11 cellular contexts compared by ENCODE assay signal in genomic region chr4:86592553-86593249, GRCh38. TPM values are rescaled to one million over a fixed set of nuclear protein-coding genes. Genes with fewer than 3 reads are reported as not detected.
DNase-seq lines count a peak whose midpoint lies in the region; FAIRE-seq and TF ChIP-seq lines count a peak whose summit lies in the region.
"Had no signal": no experiment of that assay in that cellular context is flagged by ENCODE, and none has a peak within 500 bp of the region (broad histone marks: within the 10 kb centered on the region; RNA-seq: fewer than 3 reads in every experiment).

No MANE protein-coding gene starts in this region.

- no peak for TF ChIP-seq CTCF in GM12865 (IDR thresholded peaks at IDR 0.05; ENCODE audit: insufficient read depth, low read depth, low read length, missing control alignments)

- peak overlapping the region; percentile 79 for H3K4me3 ChIP-seq in GM12865 (ENCODE audit: low read depth, low read length)
- peak overlapping the region; percentile 69 for H3K4me3 ChIP-seq in SJCRH30

- FAIRE-seq in GM19239 (lab: Jason Lieb, UNC), result no peak

- H3K9me3 ChIP-seq in SJCRH30 (replicated peaks), result no peaks in the 10 kb centered on the region

- 0 out of 2 replicates have a peak, but pooled peaks cover 3% of the 10 kb centered on the region for H3K4me1 ChIP-seq in SJCRH30

- no peaks in the 10 kb centered on the region for H3K27me3 ChIP-seq in SJCRH30

- DNase-seq in GM12865 (ENCODE audit: low read depth) (no peak), SJCRH30 (no peak), fibroblast of peridontal ligament (ENCODE audit: extremely low read depth) (peak; percentile 23), retina (peak; percentile 39), GM19239 (ENCODE audit: insufficient read length, low spot score) (no peak), NCI-H2196 (lab: John Stamatoyannopoulos, UW; ENCODE audit: unreplicated experiment) (no peak), NCI-H524 (lab: John Stamatoyannopoulos, UW) (no peak), superior temporal gyrus (ENCODE audit: extremely low spot score) (no peak)
- DNase-seq: activated B cell treated with CpG ODN at 0.5 μM for 24 hours; GDM1; stimulated activated CD4-positive, alpha-beta T cell treated with anti-CD3 and anti-CD28 coated beads, Interleukin-2, amount 100 ng/mL, for 48 hours had no signal

- no peak overlapping the region for H3K27ac ChIP-seq in SJCRH30

- H3K36me3 ChIP-seq in SJCRH30, result no peaks in the 10 kb centered on the region

RNA-seq across cellular contexts. Expression of gene PTPN13, which starts 1.4 kb away (rescaled TPM):
- 18.1 and 20.0 TPM in 2 replicates for total RNA-seq in SJCRH30 (2014; rRNA removed; shearing (Covaris generic))

Comparison
In these comparisons a context has a peak if more than half of its experiments do, and no peak if none do; other contexts are left out.
1. DNase-seq: peak in fibroblast of peridontal ligament (single experiment) and retina (single experiment); none in GM12865 (single experiment), SJCRH30 (0 of 2), GM19239 (single experiment), NCI-H2196 (single experiment), NCI-H524 (0 of 2) and superior temporal gyrus (single experiment).